ENCODE assay signal across 8 cellular contexts in genomic region chr1:43763497-43763973, GRCh38. TPM values are rescaled to one million over a fixed set of nuclear protein-coding genes. Genes with fewer than 3 reads are reported as not detected.
DNase-seq lines count a peak whose midpoint lies in the region; ATAC-seq and TF ChIP-seq lines count a peak whose summit lies in the region.

No MANE protein-coding gene starts in this region.

- no peak overlapping the region for H3K4me3 ChIP-seq in right atrium auricular region

- H3K36me3 ChIP-seq in right atrium auricular region, result no peaks in the 10 kb centered on the region

- ATAC-seq in GM21526 (IDR thresholded peaks at IDR 0.05; ENCODE audit: low FRiP score, unreplicated experiment) (no peak), HG02840 (IDR thresholded peaks at IDR 0.05; ENCODE audit: low FRiP score, unreplicated experiment) (no peak)

- H3K27me3 ChIP-seq in right atrium auricular region, result no peaks in the 10 kb centered on the region

- peak; percentile 45 for DNase-seq in NCI-H1436 treated with DMSO at 0.1 percent for 48 hours (lab: John Stamatoyannopoulos, UW)
- DNase-seq in SW 1271 (lab: John Stamatoyannopoulos, UW), result peak; percentile 20 to 77
- peak in 53 of 56 donors; percentile 4 to 94 (median 54) for DNase-seq in amygdala (lab: John Stamatoyannopoulos, UW)
- DNase-seq in right atrium auricular region (ENCODE audit: low spot score), result peak; percentile 72
- DNase-seq in renal cortical epithelial cell (ENCODE audit: low read depth), result peak; percentile 81

- no peak overlapping the region for H3K27ac ChIP-seq in right atrium auricular region

- TF ChIP-seq CTCF in GM12872 (IDR thresholded peaks at IDR 0.05; ENCODE audit: insufficient read depth, low read depth, low read length) (peak; percentile 86), right atrium auricular region (IDR thresholded peaks at IDR 0.05) (peak; percentile 66 to 90)

- H3K9me3 ChIP-seq in right atrium auricular region, result no peaks in the 10 kb centered on the region

- peaks cover 0 to 9% of the 10 kb centered on the region in 2 donors for H3K4me1 ChIP-seq in right atrium auricular region

RNA-seq across cellular contexts. Expression of gene ST3GAL3, which starts 56.2 kb away (rescaled TPM):
- total RNA-seq in right atrium auricular region (10 to 100 TPM; 15.5 to 20.6 TPM), renal cortical epithelial cell (8.0 and 16.5 TPM in 2 replicates)
